8 cellular contexts compared by ENCODE assay signal in the genomic region with DNA sequence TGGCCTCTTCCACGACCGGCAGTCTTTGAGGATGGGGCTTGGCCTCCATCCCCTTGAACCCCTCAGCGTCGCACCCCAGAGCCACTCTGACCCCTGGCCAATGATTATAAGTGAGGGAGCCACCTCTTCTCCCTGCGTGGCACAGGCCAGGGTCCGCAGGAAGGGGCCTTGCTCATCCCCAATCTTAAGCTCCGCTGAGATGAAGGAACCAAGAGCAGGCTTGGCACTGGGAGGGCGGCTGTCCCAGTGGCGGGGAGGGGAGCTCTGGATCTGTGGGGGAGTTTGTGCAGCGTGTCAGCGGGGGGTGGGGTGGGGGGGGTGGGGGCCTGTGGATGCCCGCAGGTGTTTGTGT. TPM values are rescaled to one million over a fixed set of nuclear protein-coding genes. Genes with fewer than 3 reads are reported as not detected.
DNase-seq lines count a peak whose midpoint lies in the region; ATAC-seq and TF ChIP-seq lines count a peak whose summit lies in the region.

No MANE protein-coding gene starts in this region.

- peak overlapping the region; percentile 56 to 80 (median 71) for H3K4me3 Mint-ChIP-seq in naive thymus-derived CD4-positive, alpha-beta T cell

- H3K4me3 ChIP-seq in AG09309 (ENCODE audit: control insufficient read depth, low read depth, low read length) (peak overlapping the region; percentile 55), duodenal mucosa (ENCODE audit: low read depth in 1 of 2, low read length in 2 of 2) (peak overlapping the region; percentile 69 to 76)
- H3K4me3 ChIP-seq in naive thymus-derived CD4-positive, alpha-beta T cell (ENCODE audit: low read length): peak overlapping the region; percentile 61

- H3K27ac Mint-ChIP-seq in naive thymus-derived CD4-positive, alpha-beta T cell: peak overlapping the region in 1 of 9 donors; percentile 11

- CTCF ChIA-PET in naive thymus-derived CD4-positive, alpha-beta T cell (lab: Charles Lee): interaction anchor here (0.9 kb wide), 1 partner anchor 87 kb away, joined by 5 read pairs; no protein-coding TSS in a partner anchor

- peak; percentile 7 for ATAC-seq in naive thymus-derived CD4-positive, alpha-beta T cell
- ATAC-seq in GM19463 (IDR thresholded peaks at IDR 0.05; ENCODE audit: unreplicated experiment): no peak
- ATAC-seq in HG03469 (IDR thresholded peaks at IDR 0.05; ENCODE audit: unreplicated experiment): no peak

- POLR2A ChIA-PET in naive thymus-derived CD4-positive, alpha-beta T cell (lab: Charles Lee): no interaction called here

- H3K27me3 Mint-ChIP-seq in naive thymus-derived CD4-positive, alpha-beta T cell: peaks cover 35 to 43% (median 38%) of the 10 kb centered on the region in 5 donors

- peaks cover 0 to 5% of the 10 kb centered on the region in 2 donors for H3K27me3 ChIP-seq in duodenal mucosa (ENCODE audit: control insufficient read depth in 1 of 2, insufficient read depth in 2 of 2, low read length in 2 of 2)
- no peaks in the 10 kb centered on the region for H3K27me3 ChIP-seq in naive thymus-derived CD4-positive, alpha-beta T cell (ENCODE audit: control insufficient read depth in 2 of 2, insufficient read depth in 2 of 2, low read length in 2 of 2)

- peaks cover 0 to 14% (median 10%) of the 10 kb centered on the region in 7 donors for H3K4me1 Mint-ChIP-seq in naive thymus-derived CD4-positive, alpha-beta T cell

- H3K27ac ChIP-seq in duodenal mucosa (ENCODE audit: low read depth, low read length): no peak overlapping the region
- H3K27ac ChIP-seq in naive thymus-derived CD4-positive, alpha-beta T cell (ENCODE audit: low read depth, low read length): no peak overlapping the region

- no peaks in the 10 kb centered on the region for H3K36me3 ChIP-seq in duodenal mucosa (ENCODE audit: control insufficient read depth in 1 of 2, insufficient read depth in 2 of 2, low read length in 2 of 2)
- H3K36me3 ChIP-seq in naive thymus-derived CD4-positive, alpha-beta T cell (ENCODE audit: control insufficient read depth in 2 of 3, insufficient read depth in 3 of 3, low read length in 3 of 3): no peaks in the 10 kb centered on the region

- H3K4me1 ChIP-seq in duodenal mucosa (ENCODE audit: control insufficient read depth in 1 of 2, insufficient read depth in 2 of 2, low read length in 2 of 2): peaks cover 4 to 9% of the 10 kb centered on the region in 2 donors
- H3K4me1 ChIP-seq in naive thymus-derived CD4-positive, alpha-beta T cell (ENCODE audit: control insufficient read depth in 2 of 2, insufficient read depth in 2 of 2, low read length in 2 of 2): peaks cover 0 to 8% of the 10 kb centered on the region in 2 donors

- no peaks in the 10 kb centered on the region for H3K9me3 Mint-ChIP-seq in naive thymus-derived CD4-positive, alpha-beta T cell

- DNase-seq in AG09309 (ENCODE audit: low read depth) (no peak), HuH-7.5 (ENCODE audit: low spot score) (peak; percentile 34), hepatic stellate cell (ENCODE audit: low spot score) (no peak), GM20000 (ENCODE audit: low spot score) (no peak)
- DNase-seq in naive thymus-derived CD4-positive, alpha-beta T cell: no peak

- intact Hi-C loops in naive thymus-derived CD4-positive, alpha-beta T cell (cut with micrococcal nuclease): loop anchor here (1.0 to 5.0 kb wide), 3 partner anchors 75 to 475 kb away; no protein-coding TSS in a partner anchor

- TF ChIP-seq CTCF in AG09309 (IDR thresholded peaks at IDR 0.05; ENCODE audit: control insufficient read depth, insufficient read depth, low read depth, low read length, missing control alignments) (no peak), GM20000 (IDR thresholded peaks at IDR 0.05; ENCODE audit: extremely low read depth, missing control alignments) (no peak)

- peak overlapping the region; percentile 32 to 52 for H3K9ac ChIP-seq in duodenal mucosa (ENCODE audit: low read depth in 1 of 2, low read length in 2 of 2)

- no peaks in the 10 kb centered on the region for H3K9me3 ChIP-seq in duodenal mucosa (ENCODE audit: control insufficient read depth in 1 of 2, low read length in 2 of 2)
- H3K9me3 ChIP-seq in naive thymus-derived CD4-positive, alpha-beta T cell (ENCODE audit: control insufficient read depth in 2 of 3, low read length in 3 of 3): no peaks in the 10 kb centered on the region

- no peaks in the 10 kb centered on the region for H3K36me3 Mint-ChIP-seq in naive thymus-derived CD4-positive, alpha-beta T cell

RNA-seq across cellular contexts. Expression of a gene that starts 13.8 kb away (rescaled TPM):
- 100 to 1,000 TPM in 1 of 5 experiments, 10 to 100 TPM in 4; 96.2 to 129 (median 98.2) TPM for total RNA-seq in naive thymus-derived CD4-positive, alpha-beta T cell
- 100 to 1,000 TPM in 1 of 2 donors, 10 to 100 TPM in 1; 79.8 to 107 TPM for polyA plus RNA-seq in naive thymus-derived CD4-positive, alpha-beta T cell
